ENCODE assay signal across 8 cellular contexts in the genomic region with DNA sequence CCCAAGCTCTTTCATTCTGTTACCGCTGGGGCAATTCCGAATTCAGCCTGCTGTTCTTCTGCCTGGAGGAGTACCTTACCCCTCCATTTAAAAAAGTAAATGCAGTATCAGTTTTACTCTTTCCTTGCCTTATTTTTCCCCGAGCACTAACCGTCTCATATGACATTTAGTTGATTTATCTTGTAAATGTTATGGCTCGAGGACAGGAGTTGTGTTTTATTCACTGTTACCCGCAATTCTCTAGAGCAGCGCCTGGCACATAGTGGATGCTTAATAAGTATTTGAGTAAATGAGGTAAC. TPM values are rescaled to one million over a fixed set of nuclear protein-coding genes. Genes with fewer than 3 reads are reported as not detected.
DNase-seq lines count a peak whose midpoint lies in the region; ATAC-seq and TF ChIP-seq lines count a peak whose summit lies in the region.

No MANE protein-coding gene starts in this region.

- peak; percentile 9 for ATAC-seq in GM21528 (IDR thresholded peaks at IDR 0.05; ENCODE audit: low FRiP score, unreplicated experiment)
- ATAC-seq in RWPE2 (ENCODE audit: low read depth), result no peak; the same call in 2 of the 3 replicates
- ATAC-seq in right cardiac atrium, result no peak
- no peak for ATAC-seq in GM21619 (IDR thresholded peaks at IDR 0.05; ENCODE audit: unreplicated experiment)

- TF ChIP-seq CTCF in AG09309 (IDR thresholded peaks at IDR 0.05; ENCODE audit: control insufficient read depth, insufficient read depth, low read depth, low read length, missing control alignments) (no peak), RWPE2 (IDR thresholded peaks at IDR 0.05; ENCODE audit: poor library complexity, severe bottlenecking) (no peak)

- H3K4me1 ChIP-seq in RWPE2 (ENCODE audit: insufficient read depth, poor library complexity, severe bottlenecking) (peaks cover 14% of the 10 kb centered on the region), right cardiac atrium (ENCODE audit: control insufficient read depth, insufficient read depth, low read length) (peaks cover 2% of the 10 kb centered on the region), thymus (ENCODE audit: control insufficient read depth, insufficient read depth, low read length) (peaks cover 8% of the 10 kb centered on the region)

- intact Hi-C loops in right cardiac atrium (cut with DNase I), result no loop called here

- 3% methylated on average over 7 of the region's 7 CpGs for WGBS in right cardiac atrium
- WGBS in thymus, result 2% methylated on average over 7 of the region's 7 CpGs

- H3K4me3 ChIP-seq in AG09309 (ENCODE audit: control insufficient read depth, low read depth, low read length), result peak overlapping the region; percentile 44
- H3K4me3 ChIP-seq in RWPE2 (ENCODE audit: severe bottlenecking), result peak overlapping the region; percentile 91
- H3K4me3 ChIP-seq in right cardiac atrium (ENCODE audit: low read length), result peak overlapping the region; percentile 42
- H3K4me3 ChIP-seq in thymus (ENCODE audit: low read length), result peak overlapping the region; percentile 83

- H3K27me3 ChIP-seq in RWPE2 (ENCODE audit: insufficient read depth, poor library complexity, severe bottlenecking), result no peaks in the 10 kb centered on the region
- no peaks in the 10 kb centered on the region for H3K27me3 ChIP-seq in right cardiac atrium (ENCODE audit: control insufficient read depth, insufficient read depth)
- H3K27me3 ChIP-seq in thymus (ENCODE audit: control insufficient read depth, insufficient read depth), result no peaks in the 10 kb centered on the region

- no peaks in the 10 kb centered on the region for H3K36me3 ChIP-seq in RWPE2 (ENCODE audit: low read depth)
- no peaks in the 10 kb centered on the region for H3K36me3 ChIP-seq in thymus (ENCODE audit: control insufficient read depth, insufficient read depth)

- H3K27ac ChIP-seq in RWPE2 (ENCODE audit: poor library complexity, severe bottlenecking), result no peak overlapping the region
- H3K27ac ChIP-seq in right cardiac atrium (ENCODE audit: low read length), result no peak overlapping the region
- H3K27ac ChIP-seq in thymus (ENCODE audit: low read depth), result no peak overlapping the region

- DNase-seq in AG09309 (ENCODE audit: low read depth), result no peak
- DNase-seq in RWPE2 (ENCODE audit: low spot score), result no peak
- DNase-seq in right cardiac atrium, result no peak
- no peak for DNase-seq in COLO668 (lab: John Stamatoyannopoulos, UW; ENCODE audit: unreplicated experiment)
- DNase-seq in nucleus accumbens (lab: John Stamatoyannopoulos, UW), result no peak

- H3K9me3 ChIP-seq in RWPE2 (ENCODE audit: severe bottlenecking) (no peaks in the 10 kb centered on the region), right cardiac atrium (ENCODE audit: control insufficient read depth, low read length) (no peaks in the 10 kb centered on the region), thymus (ENCODE audit: control insufficient read depth) (no peaks in the 10 kb centered on the region)

RNA-seq across cellular contexts. Expression of gene TADA1, which starts 0.4 kb away (rescaled TPM):
- total RNA-seq in right cardiac atrium, result 10 to 100 TPM in 3 of 4 donors, 1 to 10 TPM in 1; 9.9 to 10.7 (median 10.4) TPM
- polyA plus RNA-seq in right cardiac atrium (8.1 TPM), thymus (16.5 TPM)

RNA-seq across cellular contexts. Expression of gene POGK, which starts 37.2 kb away (rescaled TPM):
- total RNA-seq in right cardiac atrium, result 10 to 100 TPM; 17.6 to 23.1 (median 20.3) TPM
- polyA plus RNA-seq in right cardiac atrium, result 8.6 TPM
- polyA plus RNA-seq in thymus, result 14.1 TPM
